In genomic region chr20:1313236-1313964, GRCh38 we compare ENCODE assay signal across 8 cellular contexts. TPM values are rescaled to one million over a fixed set of nuclear protein-coding genes. Genes with fewer than 3 reads are reported as not detected.
DNase-seq lines count a peak whose midpoint lies in the region; ATAC-seq and TF ChIP-seq lines count a peak whose summit lies in the region.

No MANE protein-coding gene starts in this region.

- peaks cover 13% of the 10 kb centered on the region for H3K4me1 Mint-ChIP-seq in activated CD8-positive, alpha-beta T cell treated with anti-CD3 and anti-CD28 coated beads for 36 hours (ENCODE audit: low read depth)

- H3K36me3 ChIP-seq in lung (ENCODE audit: control insufficient read depth in 2 of 2, insufficient read depth in 2 of 2, low read length in 2 of 2) = peaks cover 0 to 10% of the 10 kb centered on the region in 2 donors

- no peak overlapping the region for H3K4me3 ChIP-seq in lung

- no peaks in the 10 kb centered on the region for H3K27me3 ChIP-seq in lung (ENCODE audit: control insufficient read depth, insufficient read depth)

- intact Hi-C loops in activated CD8-positive, alpha-beta T cell treated with anti-CD3 and anti-CD28 coated beads for 36 hours (cut with micrococcal nuclease) = loop anchor here (1.0 kb wide), 1 partner anchor 124 kb away; no protein-coding TSS in a partner anchor

- H3K27me3 Mint-ChIP-seq in activated CD8-positive, alpha-beta T cell treated with anti-CD3 and anti-CD28 coated beads for 36 hours = peaks cover 2% of the 10 kb centered on the region

- H3K27ac Mint-ChIP-seq in activated CD8-positive, alpha-beta T cell treated with anti-CD3 and anti-CD28 coated beads for 36 hours = no peak overlapping the region

- H3K9me3 Mint-ChIP-seq in activated CD8-positive, alpha-beta T cell treated with anti-CD3 and anti-CD28 coated beads for 36 hours = no peaks in the 10 kb centered on the region

- CTCF ChIA-PET in activated CD8-positive, alpha-beta T cell treated with anti-CD3 and anti-CD28 coated beads for 36 hours (lab: Charles Lee) = interaction anchor here (0.6 to 2.2 kb wide), 25 partner anchors 9 to 190 kb away, joined by 3 to 36 read pairs (median 4); partner anchors contain the start of genes NSFL1C, RAD21L1 and SDCBP2

- peak; percentile 95 for TF ChIP-seq CTCF in 22Rv1 (IDR thresholded peaks at IDR 0.05)
- TF ChIP-seq CTCF in GM13977 (IDR thresholded peaks at IDR 0.05; ENCODE audit: extremely low read depth, insufficient read depth, missing control alignments) = peak; percentile 90
- peak; percentile 100 for TF ChIP-seq CTCF in activated CD8-positive, alpha-beta T cell treated with anti-CD3 and anti-CD28 coated beads for 36 hours (IDR thresholded peaks at IDR 0.05)
- TF ChIP-seq CTCF in lung (IDR thresholded peaks at IDR 0.05; ENCODE audit: control extremely low read depth, extremely low read depth) = peak; percentile 89

- DNase-seq in GM13977 (ENCODE audit: low spot score) (peak; percentile 84), NCI-H460 (ENCODE audit: extremely low read depth, low read depth) (peak; percentile 68), lung (ENCODE audit: low spot score) (peak; percentile 77)
- peak; percentile 65 for DNase-seq in activated CD8-positive, alpha-beta T cell treated with anti-CD3 and anti-CD28 coated beads for 36 hours
- peak; percentile 63 for DNase-seq in effector CD4-positive, alpha-beta T cell
- DNase-seq in stimulated activated CD4-positive, alpha-beta T cell treated with anti-CD3 and anti-CD28 coated beads, TNF-alpha, amount 100 ng/mL, for 48 hours (ENCODE audit: low read depth in 3 of 3) = peak in 2 of 3 donors; percentile 41 to 67

- peaks cover 0 to 3% of the 10 kb centered on the region in 2 donors for H3K4me1 ChIP-seq in lung (ENCODE audit: control insufficient read depth in 2 of 2, insufficient read depth in 2 of 2, low read length in 2 of 2)

- H3K4me3 Mint-ChIP-seq in activated CD8-positive, alpha-beta T cell treated with anti-CD3 and anti-CD28 coated beads for 36 hours = no peak overlapping the region

- H3K27ac ChIP-seq in 22Rv1 = no peak overlapping the region
- H3K27ac ChIP-seq in lung (ENCODE audit: low read depth in 1 of 2, low read length in 1 of 2) = no peak overlapping the region

- H3K9me3 ChIP-seq in lung (ENCODE audit: control insufficient read depth in 2 of 2, insufficient read depth in 1 of 2, low read length in 1 of 2) = no peaks in the 10 kb centered on the region

- POLR2A ChIA-PET in activated CD8-positive, alpha-beta T cell treated with anti-CD3 and anti-CD28 coated beads for 36 hours (lab: Charles Lee) = interaction anchor here (1.0 kb wide), 1 partner anchor 12 kb away, joined by 4 read pairs; no protein-coding TSS in a partner anchor

- WGBS in lung, 2 donors = 24 to 33% methylated on average over 33 to 38 of the region's 38 CpGs

- no peaks in the 10 kb centered on the region for H3K36me3 Mint-ChIP-seq in activated CD8-positive, alpha-beta T cell treated with anti-CD3 and anti-CD28 coated beads for 36 hours (ENCODE audit: low read depth)

- in situ Hi-C loops in GM13977 (cut with MboI; ENCODE audit: low pct_unique_long_range_greater_than_20kb, low sequenced_read_pairs, unreplicated experiment) = loop anchor here (5.0 kb wide), 1 partner anchor 124 kb away; no protein-coding TSS in a partner anchor

- ATAC-seq in activated CD8-positive, alpha-beta T cell treated with anti-CD3 and anti-CD28 coated beads for 36 hours = peak; percentile 81
- ATAC-seq in lung (ENCODE audit: insufficient read depth, low FRiP score) (peak; percentile 68), GM19035 (IDR thresholded peaks at IDR 0.05; ENCODE audit: unreplicated experiment) (no peak)

RNA-seq across cellular contexts. Expression of gene SDCBP2, which starts 15.5 kb away (rescaled TPM):
- 3.6 and 5.0 TPM in 2 replicates for total RNA-seq in NCI-H460 (2014; rRNA removed; shearing (Covaris generic))
- polyA plus RNA-seq in NCI-H460 (2014; cell fraction: nucleus; rRNA removed) = 1.7 and 2.0 TPM in 2 replicates
- 1 to 10 TPM; 3.0 to 3.7 TPM for total RNA-seq in activated CD8-positive, alpha-beta T cell treated with anti-CD3 and anti-CD28 coated beads for 36 hours
- total RNA-seq in lung = 10 to 100 TPM in 1 of 2 donors, 1 to 10 TPM in 1; 3.5 to 10.9 TPM
- polyA plus RNA-seq in lung = 10 to 100 TPM; 14.2 to 18.1 TPM

RNA-seq across cellular contexts. Expression of gene SNPH, which starts 47.3 kb away (rescaled TPM):
- 2.8 and 3.4 TPM in 2 replicates for total RNA-seq in NCI-H460 (2014; rRNA removed; shearing (Covaris generic))
- polyA plus RNA-seq in NCI-H460 (2014; cell fraction: nucleus; rRNA removed) = 0.61 and 2.8 TPM in 2 replicates
- total RNA-seq in activated CD8-positive, alpha-beta T cell treated with anti-CD3 and anti-CD28 coated beads for 36 hours = 1 to 10 TPM; 3.7 to 4.1 TPM
- total RNA-seq in lung = 1 to 10 TPM; 1.6 to 3.3 TPM
- 1 to 10 TPM; 1.2 to 2.6 TPM for polyA plus RNA-seq in lung
